ENCODE assay signal across 25 cellular contexts in the genomic region with DNA sequence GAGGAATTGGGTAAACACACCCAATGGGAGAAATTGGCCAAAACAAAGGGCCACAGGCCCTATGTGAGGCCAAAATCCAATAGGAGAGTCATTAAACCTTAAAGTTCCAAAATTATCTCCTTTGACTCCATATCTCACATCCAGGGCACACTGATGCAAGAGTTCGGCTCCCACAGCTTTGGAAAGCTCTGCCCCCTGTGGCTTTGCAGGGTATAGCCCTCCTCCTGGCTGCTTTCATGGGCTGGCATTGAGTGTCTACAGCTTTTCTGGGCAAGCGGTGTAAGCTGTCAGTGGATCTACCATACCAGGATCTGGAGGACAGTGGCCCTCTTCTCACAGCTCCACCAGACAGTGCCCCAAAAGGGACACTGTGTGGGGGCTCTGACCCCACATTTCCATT.
DNase-seq lines count a peak whose midpoint lies in the region; ATAC-seq, FAIRE-seq and TF ChIP-seq lines count a peak whose summit lies in the region.
"Had no signal": no experiment of that assay in that cellular context is flagged by ENCODE, and none has a peak within 500 bp of the region (broad histone marks: within the 10 kb centered on the region; RNA-seq: fewer than 3 reads in every experiment).

No MANE protein-coding gene starts in this region.

- FAIRE-seq in A549 (lab: Jason Lieb, UNC): no peak
- FAIRE-seq: GM12878, kidney had no signal

- H3K27ac ChIP-seq in A549 (no peak overlapping the region), SK-N-SH (ENCODE audit: low read depth in 2 of 2, low read length in 1 of 2) (no peak overlapping the region), spleen (no peak overlapping the region), right cardiac atrium (ENCODE audit: low read length) (no peak overlapping the region)
- H3K27ac ChIP-seq: adrenal gland, Peyer's patch, tibial artery had no signal

- H3K36me3 ChIP-seq in SK-N-SH (replicated peaks in 1 of 2; ENCODE audit: control insufficient read depth in 1 of 2, insufficient read depth in 2 of 2, low read length in 1 of 2) (no peaks in the 10 kb centered on the region), spleen (no peaks in the 10 kb centered on the region)
- H3K36me3 ChIP-seq: adrenal gland, Peyer's patch, tibial artery had no signal

- peaks cover 8% of the 10 kb centered on the region for H3K9me3 Mint-ChIP-seq in nephron progenitor cell
- H3K9me3 Mint-ChIP-seq: effector memory CD8-positive, alpha-beta T cell; natural killer cell had no signal

- DNase-seq in A549 (ENCODE audit: low read depth in 1 of 2, low spot score in 1 of 2) (peak in 1 of 2 experiments; percentile 12), SK-N-SH (no peak), fibroblast of pulmonary artery (ENCODE audit: low read depth) (no peak), spleen (no peak), NCI-H146 (lab: John Stamatoyannopoulos, UW) (no peak), nephron progenitor cell (no peak), right cardiac atrium (no peak)
- DNase-seq: activated CD4-positive, alpha-beta T cell treated with anti-CD3 and anti-CD28 coated beads for 36 hours; activated effector memory CD4-positive, alpha-beta T cell treated with anti-CD3 and anti-CD28 coated beads, Interleukin-2, amount 50 U/mL, for 16 hours; adrenal gland; effector memory CD8-positive, alpha-beta T cell; EL; foreskin fibroblast; KG1; kidney; mesendoderm; natural killer cell; NCI-H1092; NCI-H69; Peyer's patch; stimulated activated CD4-positive, alpha-beta T cell treated with anti-CD3 and anti-CD28 coated beads, Interleukin-12 subunit alpha, Interleukin-12 subunit beta, amount 100 ng/mL, for 4 hours; tibial artery had no signal

- TF ChIP-seq EP300 in A549 (IDR thresholded peaks at IDR 0.05) (no peak), SK-N-SH (IDR thresholded peaks at IDR 0.05; ENCODE audit: borderline replicate concordance in 1 of 2, low read depth in 1 of 2, low read length in 1 of 2) (no peak)

- peaks cover 6% of the 10 kb centered on the region for H3K27me3 Mint-ChIP-seq in nephron progenitor cell (ENCODE audit: low read depth, poor library complexity)

- no peak overlapping the region for H3K9ac ChIP-seq in SK-N-SH

- H3K9me2 ChIP-seq in SK-N-SH: no peaks in the 10 kb centered on the region

- TF ChIP-seq CTCF in A549 (IDR thresholded peaks at IDR 0.05) (no peak), GM12874 (IDR thresholded peaks at IDR 0.05; ENCODE audit: insufficient read depth, low read depth, low read length) (peak; percentile 16; the same call in 1 of the 2 replicates), SK-N-SH (IDR thresholded peaks at IDR 0.05) (peak; percentile 21; the same call in 1 of the 2 replicates), fibroblast of pulmonary artery (IDR thresholded peaks at IDR 0.05; ENCODE audit: low read length, missing control alignments) (peak; percentile 6), spleen (IDR thresholded peaks at IDR 0.05 in 8 of 11, conservative IDR thresholded peaks at IDR 0.05 in 3 of 11) (no peak), nephron progenitor cell (IDR thresholded peaks at IDR 0.05) (no peak)

- no peak overlapping the region for H3K4me3 Mint-ChIP-seq in nephron progenitor cell
- H3K4me3 Mint-ChIP-seq: activated CD4-positive, alpha-beta T cell treated with anti-CD3 and anti-CD28 coated beads for 36 hours; effector memory CD8-positive, alpha-beta T cell; natural killer cell; stimulated activated memory B cell treated with anti-CD40 and anti-IgM and Interleukin-4, amounts not matched to agents 10 μg/mL and 1 μg/mL and 100 μg/mL, for 72 hours had no signal

- no peaks in the 10 kb centered on the region for H3K79me2 ChIP-seq in SK-N-SH (ENCODE audit: insufficient read depth)

- H3K36me3 Mint-ChIP-seq in nephron progenitor cell (ENCODE audit: low read depth): no peaks in the 10 kb centered on the region
- H3K36me3 Mint-ChIP-seq: natural killer cell; stimulated activated memory B cell treated with anti-CD40 and anti-IgM and Interleukin-4, amounts not matched to agents 10 μg/mL and 1 μg/mL and 100 μg/mL, for 72 hours had no signal

- no peak overlapping the region for H2AFZ ChIP-seq in SK-N-SH (ENCODE audit: low read depth)

- H3K4me3 ChIP-seq in A549 (no peak overlapping the region), SK-N-SH (ENCODE audit: low read depth in 2 of 2, low read length in 1 of 2) (no peak overlapping the region), fibroblast of pulmonary artery (replicated peaks; ENCODE audit: low read depth, low read length) (no peak overlapping the region), spleen (no peak overlapping the region), right cardiac atrium (ENCODE audit: low read length) (no peak overlapping the region)
- H3K4me3 ChIP-seq: adrenal gland, GM12878, Peyer's patch, tibial artery had no signal

- H3K4me1 ChIP-seq in A549 (no peaks in the 10 kb centered on the region), SK-N-SH (ENCODE audit: control insufficient read depth in 1 of 2, insufficient read depth in 2 of 2, low read depth in 1 of 2, low read length in 1 of 2) (no peaks in the 10 kb centered on the region), spleen (no peaks in the 10 kb centered on the region), right cardiac atrium (ENCODE audit: control insufficient read depth, insufficient read depth, low read length) (no peaks in the 10 kb centered on the region)
- H3K4me1 ChIP-seq: adrenal gland, Peyer's patch, tibial artery had no signal

- H3K27ac Mint-ChIP-seq in nephron progenitor cell: no peak overlapping the region
- H3K27ac Mint-ChIP-seq: activated CD4-positive, alpha-beta T cell treated with anti-CD3 and anti-CD28 coated beads for 36 hours; effector memory CD8-positive, alpha-beta T cell; natural killer cell; stimulated activated memory B cell treated with anti-CD40 and anti-IgM and Interleukin-4, amounts not matched to agents 10 μg/mL and 1 μg/mL and 100 μg/mL, for 72 hours had no signal

- no peaks in the 10 kb centered on the region for H3K4me1 Mint-ChIP-seq in nephron progenitor cell
- H3K4me1 Mint-ChIP-seq: natural killer cell; stimulated activated memory B cell treated with anti-CD40 and anti-IgM and Interleukin-4, amounts not matched to agents 10 μg/mL and 1 μg/mL and 100 μg/mL, for 72 hours had no signal

- CTCF ChIA-PET in A549 (lab: Yijun Ruan, JAX) (interaction anchor here (1.0 to 1.3 kb wide), 2 partner anchors 13 to 306 kb away, joined by 4 read pairs; no protein-coding TSS in a partner anchor), SK-N-SH (lab: Yijun Ruan, JAX) (interaction anchor here (1.2 kb wide), 1 partner anchor 12 kb away, joined by 5 read pairs; no protein-coding TSS in a partner anchor)

- H3K27me3 ChIP-seq in SK-N-SH (ENCODE audit: insufficient read depth) (no peaks in the 10 kb centered on the region), spleen (replicated peaks in 1 of 7) (peaks cover 0 to 10% (median 0%) of the 10 kb centered on the region in 7 donors), right cardiac atrium (ENCODE audit: control insufficient read depth, insufficient read depth) (no peaks in the 10 kb centered on the region)
- H3K27me3 ChIP-seq: adrenal gland, Peyer's patch, tibial artery had no signal

- TF ChIP-seq POLR2A in A549 (IDR thresholded peaks at IDR 0.05; ENCODE audit: low read length): no peak
- TF ChIP-seq POLR2A in spleen (IDR thresholded peaks at IDR 0.05): no peak

- no peaks in the 10 kb centered on the region for H4K20me1 ChIP-seq in SK-N-SH (ENCODE audit: insufficient read depth)

- no peak for TF ChIP-seq RAD21 in A549 (conservative IDR thresholded peaks at IDR 0.05 in 1 of 2, IDR thresholded peaks at IDR 0.05 in 1 of 2)
- no peak for TF ChIP-seq RAD21 in SK-N-SH (IDR thresholded peaks at IDR 0.05; ENCODE audit: low read length)

- peak in 1 of 2 experiments; percentile 64; a peak in 3 of 6 replicates for ATAC-seq in A549
- ATAC-seq in right cardiac atrium: no peak
- ATAC-seq: activated CD4-positive, alpha-beta T cell treated with anti-CD3 and anti-CD28 coated beads for 36 hours; effector memory CD8-positive, alpha-beta T cell; GM12878; natural killer cell; stimulated activated memory B cell treated with anti-CD40 and anti-IgM and Interleukin-4, amounts not matched to agents 10 μg/mL and 1 μg/mL and 100 μg/mL, for 72 hours had no signal

- no peak overlapping the region for H3K4me2 ChIP-seq in A549
- H3K4me2 ChIP-seq in SK-N-SH: no peak overlapping the region

- peaks cover 16% of the 10 kb centered on the region; the same call in 2 of the 3 replicates for H3K9me3 ChIP-seq in A549
- no peaks in the 10 kb centered on the region for H3K9me3 ChIP-seq in SK-N-SH
- peaks cover 0 to 20% (median 10%) of the 10 kb centered on the region in 8 donors for H3K9me3 ChIP-seq in spleen
- no peaks in the 10 kb centered on the region for H3K9me3 ChIP-seq in right cardiac atrium (ENCODE audit: control insufficient read depth, low read length)
- H3K9me3 ChIP-seq: adrenal gland, Peyer's patch, tibial artery had no signal

- intact Hi-C loops in spleen (cut with DNase I; ENCODE audit: low total_unique reads) (no loop called here), right cardiac atrium (cut with DNase I) (no loop called here)

- H3F3A ChIP-seq in SK-N-SH (replicated peaks; ENCODE audit: insufficient read depth): peaks cover 9% of the 10 kb centered on the region

- POLR2A ChIA-PET in A549 (lab: Yijun Ruan, JAX): no interaction called here
- POLR2A ChIA-PET in SK-N-SH (lab: Yijun Ruan, JAX): no interaction called here

- WGBS in A549 (ENCODE audit: missing lambda C conversion rate): 92% methylated on average over 2 of the region's 2 CpGs
- WGBS in SK-N-SH (ENCODE audit: low lambda C conversion rate): 75% methylated on average over 2 of the region's 2 CpGs
- 78 to 98% (median 93%) methylated on average over 1 to 2 of the region's 2 CpGs for WGBS in spleen, 5 donors
- 94% methylated on average over 2 of the region's 2 CpGs for WGBS in right cardiac atrium

TF ChIP-seq in A549, 52 proteins besides CTCF, POLR2A, EP300 and RAD21:
- TF ChIP-seq POLR2AphosphoS2 (conservative IDR thresholded peaks at IDR 0.05; ENCODE audit: low read length) (0 out of 2 replicates have a peak, but pooled peaks have one; percentile 43), TFCP2L1 (CRISPR knock-in tag; IDR thresholded peaks at IDR 0.05) (no peak)

TF ChIP-seq in SK-N-SH, 30 proteins besides CTCF, POLR2A, EP300 and RAD21 (continues in another document):
- TF ChIP-seq POLR2AphosphoS5 (IDR thresholded peaks at IDR 0.05; ENCODE audit: low read depth, low read length): no peak
- TF ChIP-seq NFIC (IDR thresholded peaks at IDR 0.05; ENCODE audit: borderline replicate concordance): no peak

Comparison
In these comparisons a context has a peak if more than half of its experiments do, and no peak if none do; other contexts are left out.
1. CTCF ChIP-seq: peak in GM12874 (single experiment), SK-N-SH (single experiment) and fibroblast of pulmonary artery (single experiment); none in A549 (single experiment), spleen (0 of 11) and nephron progenitor cell (single experiment).